14 cellular contexts compared by ENCODE assay signal in the genomic region with DNA sequence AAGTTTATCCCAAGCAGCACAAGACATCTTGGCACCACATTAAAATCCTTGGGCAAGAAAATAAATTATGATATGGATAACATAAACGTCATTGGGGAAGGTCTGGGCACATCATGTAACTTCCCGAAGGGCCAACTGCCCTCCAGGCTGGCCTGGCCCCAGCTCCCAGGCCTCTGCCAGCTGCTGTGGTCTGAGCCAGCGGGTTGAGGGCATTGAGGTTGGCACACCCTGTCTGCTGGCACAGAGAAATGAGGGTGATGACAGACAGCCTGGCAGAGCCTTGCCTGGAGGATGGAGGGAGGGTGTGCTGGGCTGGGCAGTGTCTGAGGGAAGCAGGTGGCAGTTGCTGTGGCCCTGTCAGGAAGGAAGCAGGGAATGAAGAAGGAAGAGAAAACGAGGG. TPM values are rescaled to one million over a fixed set of nuclear protein-coding genes. Genes with fewer than 3 reads are reported as not detected.
DNase-seq lines count a peak whose midpoint lies in the region; ATAC-seq and TF ChIP-seq lines count a peak whose summit lies in the region.
"Had no signal": no experiment of that assay in that cellular context is flagged by ENCODE, and none has a peak within 500 bp of the region (broad histone marks: within the 10 kb centered on the region; RNA-seq: fewer than 3 reads in every experiment).

No MANE protein-coding gene starts in this region.

- H3K4me2 ChIP-seq in skeletal muscle satellite cell (ENCODE audit: low read length): peak overlapping the region; percentile 0

- H3K27me3 Mint-ChIP-seq in chondrocyte (ENCODE audit: low read depth): no peaks in the 10 kb centered on the region

- no peaks in the 10 kb centered on the region for H3K9me3 Mint-ChIP-seq in chondrocyte (ENCODE audit: low read depth)
- H3K9me3 Mint-ChIP-seq: CD8-positive, alpha-beta T cell; central memory CD8-positive, alpha-beta T cell had no signal

- TF ChIP-seq RAD21 in liver (IDR thresholded peaks at IDR 0.05): no peak

- H3K27ac Mint-ChIP-seq in chondrocyte (ENCODE audit: unreplicated experiment): peak overlapping the region; percentile 67
- H3K27ac Mint-ChIP-seq: activated CD8-positive, alpha-beta memory T cell treated with anti-CD3 and anti-CD28 coated beads, Interleukin-2, amount 10 ng/mL, durations not matched to agents 7 days and 5 days; CD8-positive, alpha-beta T cell had no signal

- 13% methylated on average over 4 of the region's 4 CpGs for WGBS in liver

- H3K27me3 ChIP-seq in liver (ENCODE audit: control insufficient read depth in 4 of 4, insufficient read depth in 4 of 4, low read length in 3 of 4) (no peaks in the 10 kb centered on the region), skeletal muscle satellite cell (ENCODE audit: control insufficient read depth, insufficient read depth, low read length) (no peaks in the 10 kb centered on the region), WERI-Rb-1 (ENCODE audit: insufficient read depth, low read depth, severe bottlenecking) (no peaks in the 10 kb centered on the region)
- H3K27me3 ChIP-seq: SJCRH30 had no signal

- H3K36me3 ChIP-seq in liver (ENCODE audit: control insufficient read depth in 4 of 4, insufficient read depth in 3 of 4, low read depth in 1 of 4, low read length in 3 of 4) (no peaks in the 10 kb centered on the region), skeletal muscle satellite cell (ENCODE audit: insufficient read depth, low read length) (no peaks in the 10 kb centered on the region), WERI-Rb-1 (no peaks in the 10 kb centered on the region)
- H3K36me3 ChIP-seq: SJCRH30 had no signal

- H3K4me1 Mint-ChIP-seq in chondrocyte (ENCODE audit: low read depth): peaks cover 39% of the 10 kb centered on the region

- H3K4me1 ChIP-seq in liver (ENCODE audit: control insufficient read depth in 4 of 4, insufficient read depth in 4 of 4, low read length in 3 of 4): peaks cover 9 to 46% (median 23%) of the 10 kb centered on the region in 4 donors
- H3K4me1 ChIP-seq in skeletal muscle satellite cell (ENCODE audit: control insufficient read depth, insufficient read depth, low read length): peaks cover 31% of the 10 kb centered on the region

- TF ChIP-seq CTCF in chondrocyte (IDR thresholded peaks at IDR 0.05): no peak
- TF ChIP-seq CTCF in liver (IDR thresholded peaks at IDR 0.05; ENCODE audit: low read depth, low read length, missing input control): no peak
- no peak for TF ChIP-seq CTCF in WERI-Rb-1 (IDR thresholded peaks at IDR 0.05; ENCODE audit: low read depth, low read length)

- H3K9ac ChIP-seq in liver (ENCODE audit: low read depth in 1 of 2, low read length in 2 of 2) (no peak overlapping the region), skeletal muscle satellite cell (ENCODE audit: low read depth, low read length) (no peak overlapping the region)

- no peak for ATAC-seq in GM18868 (IDR thresholded peaks at IDR 0.05; ENCODE audit: unreplicated experiment)
- ATAC-seq: activated CD8-positive, alpha-beta memory T cell treated with anti-CD3 and anti-CD28 coated beads, Interleukin-2, amount 10 ng/mL, durations not matched to agents 7 days and 5 days; CD8-positive, alpha-beta T cell had no signal

- H3K4me3 ChIP-seq in liver (ENCODE audit: low read depth in 1 of 3, low read length in 3 of 3) (no peak overlapping the region), skeletal muscle satellite cell (ENCODE audit: low read length) (peak overlapping the region; percentile 19), WERI-Rb-1 (ENCODE audit: low read depth, low read length) (no peak overlapping the region)
- H3K4me3 ChIP-seq: SJCRH30 had no signal

- H3K27ac ChIP-seq in liver (ENCODE audit: low read depth in 1 of 2, low read length in 2 of 2) (peak overlapping the region; percentile 80 to 93), WERI-Rb-1 (no peak overlapping the region)
- H3K27ac ChIP-seq: SJCRH30 had no signal

- no peaks in the 10 kb centered on the region for H3K36me3 Mint-ChIP-seq in chondrocyte (ENCODE audit: low read depth)

- peak; percentile 39 for DNase-seq in M059J (ENCODE audit: low read depth)
- DNase-seq in chondrocyte (ENCODE audit: low spot score): no peak
- no peak for DNase-seq in WERI-Rb-1
- DNase-seq in DMS114 treated with DMSO at 0.1 percent for 48 hours (lab: John Stamatoyannopoulos, UW; ENCODE audit: unreplicated experiment): no peak
- DNase-seq in NCI-H524 (lab: John Stamatoyannopoulos, UW): no peak
- DNase-seq: activated CD8-positive, alpha-beta memory T cell treated with anti-CD3 and anti-CD28 coated beads, Interleukin-2, amount 10 ng/mL, durations not matched to agents 7 days and 5 days; CD8-positive, alpha-beta T cell; NCI-H1092 treated with DMSO at 0.1 percent for 48 hours; SJCRH30; stimulated activated naive CD4-positive, alpha-beta T cell had no signal

- H3K4me3 Mint-ChIP-seq in chondrocyte (ENCODE audit: unreplicated experiment): no peak overlapping the region
- H3K4me3 Mint-ChIP-seq: activated CD8-positive, alpha-beta memory T cell treated with anti-CD3 and anti-CD28 coated beads, Interleukin-2, amount 10 ng/mL, durations not matched to agents 7 days and 5 days; CD8-positive, alpha-beta T cell; central memory CD8-positive, alpha-beta T cell had no signal

- H3K9me3 ChIP-seq in liver (ENCODE audit: control insufficient read depth in 4 of 4, low read length in 3 of 4): no peaks in the 10 kb centered on the region
- H3K9me3 ChIP-seq in skeletal muscle satellite cell (replicated peaks; ENCODE audit: low read length): no peaks in the 10 kb centered on the region
- H3K9me3 ChIP-seq in WERI-Rb-1 (ENCODE audit: severe bottlenecking): no peaks in the 10 kb centered on the region
- H3K9me3 ChIP-seq: SJCRH30 had no signal

TF ChIP-seq in liver, 16 proteins besides CTCF, POLR2A, EP300 and RAD21 (continues in another document):
- TF ChIP-seq FOXA1 (IDR thresholded peaks at IDR 0.05) (no peak), NR2F2 (IDR thresholded peaks at IDR 0.05) (no peak), TAF1 (conservative IDR thresholded peaks at IDR 0.05) (no peak), HNF4G (IDR thresholded peaks at IDR 0.05) (no peak), YY1 (IDR thresholded peaks at IDR 0.05) (peak; percentile 60), JUND (IDR thresholded peaks at IDR 0.05) (no peak), EGR1 (IDR thresholded peaks at IDR 0.05; ENCODE audit: low read depth in 2 of 2) (no peak), SP1 (IDR thresholded peaks at IDR 0.05) (peak; percentile 80), RXRA (IDR thresholded peaks at IDR 0.05) (peak; percentile 80 to 84), HNF4A (conservative IDR thresholded peaks at IDR 0.05) (peak; percentile 61 to 69), GABPA (IDR thresholded peaks at IDR 0.05 in 1 of 2, conservative IDR thresholded peaks at IDR 0.05 in 1 of 2) (no peak), FOXA2 (IDR thresholded peaks at IDR 0.05) (peak; percentile 27)
- TF ChIP-seq, protein P1, sequence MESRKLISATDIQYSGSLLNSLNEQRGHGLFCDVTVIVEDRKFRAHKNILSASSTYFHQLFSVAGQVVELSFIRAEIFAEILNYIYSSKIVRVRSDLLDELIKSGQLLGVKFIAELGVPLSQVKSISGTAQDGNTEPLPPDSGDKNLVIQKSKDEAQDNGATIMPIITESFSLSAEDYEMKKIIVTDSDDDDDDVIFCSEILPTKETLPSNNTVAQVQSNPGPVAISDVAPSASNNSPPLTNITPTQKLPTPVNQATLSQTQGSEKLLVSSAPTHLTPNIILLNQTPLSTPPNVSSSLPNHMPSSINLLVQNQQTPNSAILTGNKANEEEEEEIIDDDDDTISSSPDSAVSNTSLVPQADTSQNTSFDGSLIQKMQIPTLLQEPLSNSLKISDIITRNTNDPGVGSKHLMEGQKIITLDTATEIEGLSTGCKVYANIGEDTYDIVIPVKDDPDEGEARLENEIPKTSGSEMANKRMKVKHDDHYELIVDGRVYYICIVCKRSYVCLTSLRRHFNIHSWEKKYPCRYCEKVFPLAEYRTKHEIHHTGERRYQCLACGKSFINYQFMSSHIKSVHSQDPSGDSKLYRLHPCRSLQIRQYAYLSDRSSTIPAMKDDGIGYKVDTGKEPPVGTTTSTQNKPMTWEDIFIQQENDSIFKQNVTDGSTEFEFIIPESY (IDR thresholded peaks at IDR 0.05): no peak
- TF ChIP-seq, protein P2, sequence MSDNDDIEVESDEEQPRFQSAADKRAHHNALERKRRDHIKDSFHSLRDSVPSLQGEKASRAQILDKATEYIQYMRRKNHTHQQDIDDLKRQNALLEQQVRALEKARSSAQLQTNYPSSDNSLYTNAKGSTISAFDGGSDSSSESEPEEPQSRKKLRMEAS (IDR thresholded peaks at IDR 0.05): peak; percentile 54
- TF ChIP-seq, protein P3, sequence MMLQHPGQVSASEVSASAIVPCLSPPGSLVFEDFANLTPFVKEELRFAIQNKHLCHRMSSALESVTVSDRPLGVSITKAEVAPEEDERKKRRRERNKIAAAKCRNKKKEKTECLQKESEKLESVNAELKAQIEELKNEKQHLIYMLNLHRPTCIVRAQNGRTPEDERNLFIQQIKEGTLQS (IDR thresholded peaks at IDR 0.05): peak; percentile 86

RNA-seq across cellular contexts. Expression of a gene that starts 3.3 kb away (rescaled TPM):
- 11.3 and 17.4 TPM in 2 replicates for total RNA-seq in M059J (2014; rRNA removed; shearing (Covaris generic))
- total RNA-seq in chondrocyte: 22.3 to 31.4 TPM (median 24.1 TPM) in 3 replicates
- total RNA-seq in liver: 10 to 100 TPM; 13.9 to 18.3 TPM
- polyA plus RNA-seq in liver: 1 to 10 TPM; 5.6 to 10.0 TPM
- 14.4 and 15.3 TPM in 2 replicates for total RNA-seq in skeletal muscle satellite cell (2012; rRNA removed)

RNA-seq across cellular contexts. Expression of a gene that starts 37.1 kb away (rescaled TPM):
- 5.6 and 12.6 TPM in 2 replicates for total RNA-seq in M059J (2014; rRNA removed; shearing (Covaris generic))
- 29.5 to 35.7 TPM (median 29.8 TPM) in 3 replicates for total RNA-seq in chondrocyte
- 10 to 100 TPM; 12.6 to 33.2 TPM for total RNA-seq in liver
- 10 to 100 TPM; 52.6 to 55.1 TPM for polyA plus RNA-seq in liver
- total RNA-seq in skeletal muscle satellite cell (2012; rRNA removed): 23.3 and 24.0 TPM in 2 replicates
